In the genomic region with DNA sequence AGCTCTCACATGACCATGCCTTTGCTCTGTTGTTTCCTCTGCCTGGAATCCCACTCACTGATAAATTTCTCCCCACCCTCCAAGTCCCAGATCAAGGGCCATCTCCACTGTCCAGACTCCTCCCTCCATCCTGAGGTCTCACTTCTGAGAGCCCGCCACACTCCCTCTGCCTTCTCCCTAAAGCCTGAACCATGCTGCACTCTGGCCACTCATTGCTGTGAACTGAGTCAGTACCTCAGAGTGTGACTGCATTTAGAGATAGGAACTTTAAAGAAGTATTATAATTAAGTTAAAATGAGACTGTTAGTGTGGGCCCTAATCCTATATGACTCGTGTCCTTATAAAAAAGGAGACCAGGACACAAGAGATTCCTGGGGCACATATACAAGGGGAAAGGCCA, we compare ENCODE assay signal across 17 cellular contexts. TPM values are rescaled to one million over a fixed set of nuclear protein-coding genes. Genes with fewer than 3 reads are reported as not detected.
DNase-seq lines count a peak whose midpoint lies in the region; ATAC-seq and TF ChIP-seq lines count a peak whose summit lies in the region.
"Had no signal": no experiment of that assay in that cellular context is flagged by ENCODE, and none has a peak within 500 bp of the region (broad histone marks: within the 10 kb centered on the region; RNA-seq: fewer than 3 reads in every experiment).

No MANE protein-coding gene starts in this region.

- WGBS in mammary epithelial cell (ENCODE audit: low coverage, missing lambda C conversion rate), result 100% methylated on average over 2 of the region's 2 CpGs

- peaks cover 40% of the 10 kb centered on the region for H3K79me2 ChIP-seq in mammary epithelial cell (ENCODE audit: insufficient read depth, low read length)

- H3K9me3 ChIP-seq in CD4-positive, CD25-positive, alpha-beta regulatory T cell (ENCODE audit: control insufficient read depth in 2 of 2, low read length in 2 of 2), result no peaks in the 10 kb centered on the region
- H3K9me3 ChIP-seq in CD8-positive, alpha-beta T cell (ENCODE audit: low read length), result no peaks in the 10 kb centered on the region
- peaks cover 0 to 5% (median 0%) of the 10 kb centered on the region in 3 experiments for H3K9me3 ChIP-seq in naive thymus-derived CD4-positive, alpha-beta T cell (ENCODE audit: control insufficient read depth in 2 of 3, low read length in 3 of 3)
- H3K9me3 ChIP-seq in mammary epithelial cell (replicated peaks; ENCODE audit: insufficient read depth, low read length), result peaks cover 3% of the 10 kb centered on the region

- H3K4me3 Mint-ChIP-seq in CD4-positive, CD25-positive, alpha-beta regulatory T cell, result no peak overlapping the region
- H3K4me3 Mint-ChIP-seq in CD8-positive, alpha-beta T cell, result no peak overlapping the region
- peak overlapping the region; percentile 79 for H3K4me3 Mint-ChIP-seq in activated T-helper 17 cell treated with anti-CD3 and anti-CD28 coated beads, Interleukin-2, amount 50 U/mL, for 72 hours
- peak overlapping the region in 7 of 10 donors; percentile 5 to 82 (median 34) for H3K4me3 Mint-ChIP-seq in naive thymus-derived CD4-positive, alpha-beta T cell
- H3K4me3 Mint-ChIP-seq in natural killer cell, result no peak overlapping the region

- peaks cover 7% of the 10 kb centered on the region for H3K36me3 Mint-ChIP-seq in CD4-positive, CD25-positive, alpha-beta regulatory T cell
- H3K36me3 Mint-ChIP-seq in CD8-positive, alpha-beta T cell, result peaks cover 18% of the 10 kb centered on the region
- H3K36me3 Mint-ChIP-seq in activated T-helper 17 cell treated with anti-CD3 and anti-CD28 coated beads, Interleukin-2, amount 50 U/mL, for 72 hours (ENCODE audit: low read depth), result peaks cover 8% of the 10 kb centered on the region
- H3K36me3 Mint-ChIP-seq in naive thymus-derived CD4-positive, alpha-beta T cell, result peaks cover 11 to 46% (median 29%) of the 10 kb centered on the region in 5 donors
- H3K36me3 Mint-ChIP-seq in natural killer cell, result no peaks in the 10 kb centered on the region

- ATAC-seq in CD4-positive, CD25-positive, alpha-beta regulatory T cell (ENCODE audit: low read depth in 2 of 2), result no peak
- no peak for ATAC-seq in CD8-positive, alpha-beta T cell
- no peak for ATAC-seq in activated T-helper 17 cell treated with anti-CD3 and anti-CD28 coated beads, Interleukin-2, amount 50 U/mL, for 72 hours (replicated peaks)
- no peak for ATAC-seq in naive thymus-derived CD4-positive, alpha-beta T cell
- ATAC-seq in natural killer cell, result no peak
- ATAC-seq: Right ventricle myocardium inferior had no signal

- no peaks in the 10 kb centered on the region for H3K27me3 ChIP-seq in CD4-positive, CD25-positive, alpha-beta regulatory T cell (ENCODE audit: control insufficient read depth, insufficient read depth, low read length)
- H3K27me3 ChIP-seq in CD8-positive, alpha-beta T cell (ENCODE audit: insufficient read depth, low read length), result no peaks in the 10 kb centered on the region
- H3K27me3 ChIP-seq in naive thymus-derived CD4-positive, alpha-beta T cell (ENCODE audit: control insufficient read depth in 2 of 2, insufficient read depth in 2 of 2, low read length in 2 of 2), result no peaks in the 10 kb centered on the region
- H3K27me3 ChIP-seq in mammary epithelial cell (ENCODE audit: insufficient read depth, low read length), result no peaks in the 10 kb centered on the region

- H2AFZ ChIP-seq in mammary epithelial cell (ENCODE audit: low read depth, low read length), result no peak overlapping the region
- H2AFZ ChIP-seq: PC-9 had no signal

- no TSS peak for BruUV-seq in mammary epithelial cell (replicated peaks; lab: Mats Ljungman, UMichigan)

- H3K9ac ChIP-seq in mammary epithelial cell (ENCODE audit: insufficient read depth, low read length), result no peak overlapping the region

- in situ Hi-C loops in mammary epithelial cell (cut with MboI; ENCODE audit: low sequenced_read_pairs in 2 of 2), result no loop called here

- CTCF ChIA-PET in CD8-positive, alpha-beta T cell (lab: Charles Lee), result interaction anchor here (1.2 to 3.8 kb wide), 3 partner anchors 10 to 212 kb away, joined by 4 to 21 read pairs (median 7); partner anchors contain the start of gene WNT7A
- CTCF ChIA-PET in naive thymus-derived CD4-positive, alpha-beta T cell (lab: Charles Lee), result interaction anchor here (1.9 to 2.7 kb wide), 2 partner anchors 11 to 212 kb away, joined by 8 to 14 read pairs; partner anchors contain the start of gene WNT7A
- CTCF ChIA-PET in mammary epithelial cell (lab: Charles Lee; ENCODE audit: low non-redundant PET), result no interaction called here

- no peak overlapping the region for H3K4me2 ChIP-seq in mammary epithelial cell (ENCODE audit: insufficient read depth, low read depth, low read length)
- H3K4me2 ChIP-seq: PC-9 had no signal

- no peak overlapping the region for H3K4me3 ChIP-seq in CD4-positive, CD25-positive, alpha-beta regulatory T cell (ENCODE audit: low read depth, low read length)
- H3K4me3 ChIP-seq in CD8-positive, alpha-beta T cell (ENCODE audit: low read depth, low read length), result no peak overlapping the region
- no peak overlapping the region for H3K4me3 ChIP-seq in naive thymus-derived CD4-positive, alpha-beta T cell (ENCODE audit: low read length)
- H3K4me3 ChIP-seq in mammary epithelial cell (replicated peaks in 1 of 3; ENCODE audit: insufficient read depth in 1 of 3, low read depth in 2 of 3, low read length in 3 of 3), result no peak overlapping the region
- H3K4me3 ChIP-seq: PC-9 had no signal

- H4K20me1 ChIP-seq in mammary epithelial cell (ENCODE audit: insufficient read depth, low read length), result no peaks in the 10 kb centered on the region

- no peak for TF ChIP-seq CTCF in CD8-positive, alpha-beta T cell (IDR thresholded peaks at IDR 0.05)
- no peak for TF ChIP-seq CTCF in natural killer cell (IDR thresholded peaks at IDR 0.05)
- TF ChIP-seq CTCF in mammary epithelial cell (conservative IDR thresholded peaks at IDR 0.05 in 1 of 2, IDR thresholded peaks at IDR 0.05 in 1 of 2; ENCODE audit: extremely low read depth in 1 of 2, insufficient read depth in 1 of 2, low read depth in 1 of 2, low read length in 2 of 2), result no peak

- dilution Hi-C loops in mammary epithelial cell (cut with HindIII; ENCODE audit: low sequenced_read_pairs), result loop anchor here (5.0 kb wide), 1 partner anchor 38 kb away; no protein-coding TSS in a partner anchor

- peaks cover 6% of the 10 kb centered on the region for H3K27me3 Mint-ChIP-seq in CD4-positive, CD25-positive, alpha-beta regulatory T cell
- peaks cover 3% of the 10 kb centered on the region for H3K27me3 Mint-ChIP-seq in CD8-positive, alpha-beta T cell (ENCODE audit: low read depth)
- no peaks in the 10 kb centered on the region for H3K27me3 Mint-ChIP-seq in activated T-helper 17 cell treated with anti-CD3 and anti-CD28 coated beads, Interleukin-2, amount 50 U/mL, for 72 hours
- H3K27me3 Mint-ChIP-seq in naive thymus-derived CD4-positive, alpha-beta T cell, result peaks cover 0 to 16% (median 0%) of the 10 kb centered on the region in 5 donors
- peaks cover 28 to 54% of the 10 kb centered on the region in 2 donors for H3K27me3 Mint-ChIP-seq in natural killer cell (ENCODE audit: low read depth in 2 of 2)

- DNase-seq in CD4-positive, CD25-positive, alpha-beta regulatory T cell, result no peak
- no peak for DNase-seq in CD8-positive, alpha-beta T cell
- no peak for DNase-seq in naive thymus-derived CD4-positive, alpha-beta T cell
- DNase-seq in SIG-M5 treated with dmso at 0.1 percent for 504 hours (lab: John Stamatoyannopoulos, UW; ENCODE audit: unreplicated experiment) (no peak), natural killer cell (no peak), mammary epithelial cell (no peak)
- DNase-seq: KBM-7, NCI-H1436, NCI-H2029 treated with DMSO at 0.1 percent for 48 hours, NCI-H2171 treated with DMSO at 0.1 percent for 48 hours, NCI-H446 treated with DMSO at 0.1 percent for 48 hours, NCI-H748 treated with DMSO at 0.1 percent for 48 hours, PC-9 had no signal

- peaks cover 21% of the 10 kb centered on the region for H3K4me1 ChIP-seq in CD4-positive, CD25-positive, alpha-beta regulatory T cell (ENCODE audit: control insufficient read depth, insufficient read depth, low read length, poor library complexity, severe bottlenecking)
- H3K4me1 ChIP-seq in CD8-positive, alpha-beta T cell (ENCODE audit: insufficient read depth, low read length), result peaks cover 43% of the 10 kb centered on the region
- peaks cover 21 to 43% of the 10 kb centered on the region in 2 donors for H3K4me1 ChIP-seq in naive thymus-derived CD4-positive, alpha-beta T cell (ENCODE audit: control insufficient read depth in 2 of 2, insufficient read depth in 2 of 2, low read length in 2 of 2)
- peaks cover 13% of the 10 kb centered on the region for H3K4me1 ChIP-seq in mammary epithelial cell (ENCODE audit: insufficient read depth, low read length)

- POLR2A ChIA-PET in CD8-positive, alpha-beta T cell (lab: Charles Lee), result no interaction called here
- POLR2A ChIA-PET in naive thymus-derived CD4-positive, alpha-beta T cell (lab: Charles Lee), result interaction anchor here (0.7 kb wide), 1 partner anchor 9 kb away, joined by 3 read pairs; no protein-coding TSS in a partner anchor

- peaks cover 0 to 5% (median 2%) of the 10 kb centered on the region in 7 donors for H3K9me3 Mint-ChIP-seq in CD4-positive, CD25-positive, alpha-beta regulatory T cell
- H3K9me3 Mint-ChIP-seq in CD8-positive, alpha-beta T cell, result no peaks in the 10 kb centered on the region
- H3K9me3 Mint-ChIP-seq in activated T-helper 17 cell treated with anti-CD3 and anti-CD28 coated beads, Interleukin-2, amount 50 U/mL, for 72 hours, result no peaks in the 10 kb centered on the region
- H3K9me3 Mint-ChIP-seq in naive thymus-derived CD4-positive, alpha-beta T cell, result peaks cover 0 to 9% (median 4%) of the 10 kb centered on the region in 11 donors
- H3K9me3 Mint-ChIP-seq in natural killer cell, result no peaks in the 10 kb centered on the region

- peaks cover 0 to 38% (median 18%) of the 10 kb centered on the region in 4 donors for H3K4me1 Mint-ChIP-seq in CD4-positive, CD25-positive, alpha-beta regulatory T cell
- peaks cover 42% of the 10 kb centered on the region for H3K4me1 Mint-ChIP-seq in CD8-positive, alpha-beta T cell (ENCODE audit: low read depth)
- H3K4me1 Mint-ChIP-seq in activated T-helper 17 cell treated with anti-CD3 and anti-CD28 coated beads, Interleukin-2, amount 50 U/mL, for 72 hours, result peaks cover 42% of the 10 kb centered on the region
- peaks cover 37 to 83% (median 60%) of the 10 kb centered on the region in 7 donors for H3K4me1 Mint-ChIP-seq in naive thymus-derived CD4-positive, alpha-beta T cell
- peaks cover 10 to 16% of the 10 kb centered on the region in 2 donors for H3K4me1 Mint-ChIP-seq in natural killer cell

- no peak overlapping the region for H3K27ac ChIP-seq in CD4-positive, CD25-positive, alpha-beta regulatory T cell (ENCODE audit: insufficient read depth, low read length, poor library complexity, severe bottlenecking)
- H3K27ac ChIP-seq in CD8-positive, alpha-beta T cell (ENCODE audit: low read depth, low read length), result no peak overlapping the region
- H3K27ac ChIP-seq in naive thymus-derived CD4-positive, alpha-beta T cell (ENCODE audit: low read depth, low read length), result peak overlapping the region; percentile 92
- H3K27ac ChIP-seq in mammary epithelial cell (ENCODE audit: insufficient read depth, low read depth, low read length), result no peak overlapping the region
- H3K27ac ChIP-seq: C4-2B, PC-9 had no signal

- no peaks in the 10 kb centered on the region for H3K36me3 ChIP-seq in CD4-positive, CD25-positive, alpha-beta regulatory T cell (ENCODE audit: control insufficient read depth, insufficient read depth, low read length)
- H3K36me3 ChIP-seq in CD8-positive, alpha-beta T cell (ENCODE audit: insufficient read depth, low read length), result no peaks in the 10 kb centered on the region
- peaks cover 0 to 45% (median 0%) of the 10 kb centered on the region in 3 experiments for H3K36me3 ChIP-seq in naive thymus-derived CD4-positive, alpha-beta T cell (ENCODE audit: control insufficient read depth in 2 of 3, insufficient read depth in 3 of 3, low read length in 3 of 3)
- H3K36me3 ChIP-seq in mammary epithelial cell (ENCODE audit: insufficient read depth, low read length), result peaks cover 17% of the 10 kb centered on the region

- peak overlapping the region; percentile 47 to 87 (median 66) for H3K27ac Mint-ChIP-seq in CD4-positive, CD25-positive, alpha-beta regulatory T cell
- peak overlapping the region; percentile 87 for H3K27ac Mint-ChIP-seq in CD8-positive, alpha-beta T cell
- peak overlapping the region; percentile 95 for H3K27ac Mint-ChIP-seq in activated T-helper 17 cell treated with anti-CD3 and anti-CD28 coated beads, Interleukin-2, amount 50 U/mL, for 72 hours
- H3K27ac Mint-ChIP-seq in naive thymus-derived CD4-positive, alpha-beta T cell, result peak overlapping the region; percentile 19 to 99 (median 94)
- H3K27ac Mint-ChIP-seq in natural killer cell, result no peak overlapping the region

- intact Hi-C loops in CD8-positive, alpha-beta T cell (cut with DNase I, micrococcal nuclease), result no loop called here
- intact Hi-C loops in naive thymus-derived CD4-positive, alpha-beta T cell (cut with micrococcal nuclease), result no loop called here
- intact Hi-C loops in natural killer cell (cut with micrococcal nuclease), result no loop called here
- intact Hi-C loops in mammary epithelial cell (cut with micrococcal nuclease), result no loop called here

RNA-seq across cellular contexts. Expression of gene WNT7A, which starts 9.9 kb away (rescaled TPM):
- 2.5 TPM for total RNA-seq in CD4-positive, CD25-positive, alpha-beta regulatory T cell
- polyA plus RNA-seq in CD4-positive, CD25-positive, alpha-beta regulatory T cell, result 1 to 10 TPM in 1 of 4 donors, under 1 TPM in 2, not detected in 1; 0.34 to 1.4 (median 0.87) TPM
- total RNA-seq in CD8-positive, alpha-beta T cell, result 1 to 10 TPM; 5.1 to 5.4 TPM
- under 1 TPM; 0.11 to 0.29 TPM for total RNA-seq in activated T-helper 17 cell treated with anti-CD3 and anti-CD28 coated beads, Interleukin-2, amount 50 U/mL, for 72 hours
- 10 to 100 TPM in 4 of 5 experiments, under 1 TPM in 1; 0.15 to 21.8 (median 18.8) TPM for total RNA-seq in naive thymus-derived CD4-positive, alpha-beta T cell
- polyA plus RNA-seq in naive thymus-derived CD4-positive, alpha-beta T cell, result 1 to 10 TPM; 5.0 to 7.7 TPM
- total RNA-seq in natural killer cell (under 1 TPM in 2 of 3 donors, not detected in 1; 0.18 to 0.45 TPM), mammary epithelial cell (10 to 100 TPM in 1 of 2 donors, under 1 TPM in 1; 0.67 to 19.9 TPM)
- 11.1 TPM for polyA plus RNA-seq in mammary epithelial cell
- polyA minus RNA-seq in mammary epithelial cell, result 27.6 TPM
- total RNA-seq: H1, Right ventricle myocardium inferior had no signal

Comparison
In these comparisons a context has a peak if more than half of its experiments do, and no peak if none do; other contexts are left out.
1. H3K27ac Mint-ChIP-seq: peak in CD4-positive, CD25-positive, alpha-beta regulatory T cell (3 of 3), CD8-positive, alpha-beta T cell (single experiment), activated T-helper 17 cell treated with anti-CD3 and anti-CD28 coated beads, Interleukin-2, amount 50 U/mL, for 72 hours (single experiment) and naive thymus-derived CD4-positive, alpha-beta T cell (9 of 9); none in natural killer cell (0 of 2).
2. H3K4me3 Mint-ChIP-seq: peak in activated T-helper 17 cell treated with anti-CD3 and anti-CD28 coated beads, Interleukin-2, amount 50 U/mL, for 72 hours (single experiment) and naive thymus-derived CD4-positive, alpha-beta T cell (7 of 10); none in CD4-positive, CD25-positive, alpha-beta regulatory T cell (0 of 4), CD8-positive, alpha-beta T cell (single experiment) and natural killer cell (single experiment).